ENCODE assay signal across 12 cellular contexts in genomic region chr1:180909005-180909414, GRCh38. TPM values are rescaled to one million over a fixed set of nuclear protein-coding genes. Genes with fewer than 3 reads are reported as not detected.
A peak's percentile ranks its signal among the peaks of the same experiment; 100 is the strongest.
DNase-seq lines count a peak whose midpoint lies in the region; ATAC-seq, FAIRE-seq and TF ChIP-seq lines count a peak whose summit lies in the region.
"Had no signal": no experiment of that assay in that cellular context is flagged by ENCODE, and none has a peak within 500 bp of the region (broad histone marks: within the 10 kb centered on the region; RNA-seq: fewer than 3 reads in every experiment).

No MANE protein-coding gene starts in this region.

- no peak for TF ChIP-seq EP300 in A549 (IDR thresholded peaks at IDR 0.05)

- no peaks in the 10 kb centered on the region for H3K79me2 ChIP-seq in GM23338 (replicated peaks; ENCODE audit: insufficient read depth)

- WGBS in A549 (ENCODE audit: missing lambda C conversion rate): 50% methylated on average over 3 of the region's 3 CpGs
- WGBS in spleen, 5 donors: 60 to 76% (median 73%) methylated on average over 3 of the region's 3 CpGs

- H3K9me2 ChIP-seq in GM23338 (ENCODE audit: insufficient read depth): no peaks in the 10 kb centered on the region

- no peak for TF ChIP-seq POLR2A in A549 (IDR thresholded peaks at IDR 0.05; ENCODE audit: low read length)
- no peak for TF ChIP-seq POLR2A in spleen (IDR thresholded peaks at IDR 0.05)

- peaks cover 27% of the 10 kb centered on the region; the same call in 2 of the 3 replicates for H3K4me1 Mint-ChIP-seq in GM23338

- POLR2A ChIA-PET in A549 (lab: Yijun Ruan, JAX): no interaction called here

- no peak overlapping the region for H3K4me3 Mint-ChIP-seq in GM23338

- H3K9me3 Mint-ChIP-seq in GM23338: no peaks in the 10 kb centered on the region; the same call in 2 of the 3 replicates

- DNase-seq in A549 (ENCODE audit: low read depth in 1 of 2, low spot score in 1 of 2): no peak
- no peak for DNase-seq in GM23338 (ENCODE audit: low spot score)
- no peak for DNase-seq in activated effector memory CD4-positive, alpha-beta T cell treated with Interleukin-2 at 50 U/mL for 16 hours
- no peak for DNase-seq in spleen
- DNase-seq in NCI-H2227 treated with DMSO at 0.1 percent for 48 hours (lab: John Stamatoyannopoulos, UW): no peak
- DNase-seq in NCI-H2171 (lab: John Stamatoyannopoulos, UW): no peak
- DNase-seq: body of pancreas, DMS53, NCI-H187 treated with DMSO at 0.1 percent for 48 hours, T1000 had no signal

- TF ChIP-seq CTCF in A549 (IDR thresholded peaks at IDR 0.05): no peak
- TF ChIP-seq CTCF in GM23338 (conservative IDR thresholded peaks at IDR 0.05; ENCODE audit: low read depth in 2 of 2): no peak
- no peak for TF ChIP-seq CTCF in spleen (IDR thresholded peaks at IDR 0.05 in 8 of 11, conservative IDR thresholded peaks at IDR 0.05 in 3 of 11)

- no peak for TF ChIP-seq RAD21 in A549 (conservative IDR thresholded peaks at IDR 0.05 in 1 of 2, IDR thresholded peaks at IDR 0.05 in 1 of 2)

- ATAC-seq in A549 (no peak), GM18907 (IDR thresholded peaks at IDR 0.05; ENCODE audit: unreplicated experiment) (peak; percentile 39), GM23338 (no peak), HG03378 (IDR thresholded peaks at IDR 0.05; ENCODE audit: unreplicated experiment) (peak; percentile 33)
- ATAC-seq: body of pancreas had no signal

- H4K20me1 ChIP-seq in GM23338 (replicated peaks; ENCODE audit: insufficient read depth): no peaks in the 10 kb centered on the region

- no peak overlapping the region for H3K27ac ChIP-seq in A549
- no peak overlapping the region for H3K27ac ChIP-seq in GM23338 (ENCODE audit: low read depth)
- no peak overlapping the region for H3K27ac ChIP-seq in spleen
- H3K27ac ChIP-seq: body of pancreas had no signal

- H3K4me2 ChIP-seq in A549 (peak overlapping the region; percentile 33; the same call in 1 of the 3 replicates), GM23338 (0 out of 2 replicates have a peak overlapping the region, but pooled peaks have one; percentile 6)

- H3K36me3 ChIP-seq in GM23338 (ENCODE audit: insufficient read depth) (no peaks in the 10 kb centered on the region), spleen (no peaks in the 10 kb centered on the region)

- H3K9me3 ChIP-seq in A549 (no peaks in the 10 kb centered on the region), spleen (no peaks in the 10 kb centered on the region)
- H3K9me3 ChIP-seq: body of pancreas had no signal

- H3K4me1 ChIP-seq in A549: peaks cover 10% of the 10 kb centered on the region; the same call in 2 of the 3 replicates
- peaks cover 6% of the 10 kb centered on the region; the same call in 1 of the 2 replicates for H3K4me1 ChIP-seq in GM23338 (ENCODE audit: insufficient read depth)
- H3K4me1 ChIP-seq in spleen: peaks cover 0 to 32% (median 18%) of the 10 kb centered on the region in 6 donors

- H3K36me3 Mint-ChIP-seq in GM23338 (ENCODE audit: low read depth): no peaks in the 10 kb centered on the region; the same call in 2 of the 3 replicates

- H3K27me3 ChIP-seq in GM23338 (ENCODE audit: insufficient read depth) (peaks cover 23% of the 10 kb centered on the region), spleen (replicated peaks in 1 of 7) (peaks cover 0 to 27% (median 19%) of the 10 kb centered on the region in 7 donors)

- no peak overlapping the region for H3K27ac Mint-ChIP-seq in GM23338

- FAIRE-seq in A549 (lab: Jason Lieb, UNC): no peak

- CTCF ChIA-PET in A549 (lab: Yijun Ruan, JAX): interaction anchor here (0.7 to 2.8 kb wide), 3 partner anchors 14 to 393 kb away, joined by 3 to 7 read pairs (median 7); no protein-coding TSS in a partner anchor

- H3K4me3 ChIP-seq in A549: no peak overlapping the region
- H3K4me3 ChIP-seq in GM23338: no peak overlapping the region
- H3K4me3 ChIP-seq in spleen: no peak overlapping the region
- H3K4me3 ChIP-seq: body of pancreas had no signal

- H2AFZ ChIP-seq in GM23338: no peak overlapping the region

- no peaks in the 10 kb centered on the region for H3F3A ChIP-seq in GM23338 (replicated peaks; ENCODE audit: low read depth)

- intact Hi-C loops in spleen (cut with DNase I; ENCODE audit: low total_unique reads): no loop called here

- peaks cover 12% of the 10 kb centered on the region for H3K27me3 Mint-ChIP-seq in GM23338 (ENCODE audit: insufficient read depth, low read depth, poor library complexity)

TF ChIP-seq in A549, 52 proteins besides CTCF, POLR2A, EP300 and RAD21 (continues in another document):
- TF ChIP-seq FOXS1 (CRISPR knock-in tag; IDR thresholded peaks at IDR 0.05) (no peak), MYC (IDR thresholded peaks at IDR 0.05; ENCODE audit: borderline replicate concordance, low read length) (no peak), CBX8 (IDR thresholded peaks at IDR 0.05) (no peak), HDAC2 (IDR thresholded peaks at IDR 0.05) (no peak), NR3C1 (IDR thresholded peaks at IDR 0.05) (no peak), RARB (CRISPR knock-in tag; IDR thresholded peaks at IDR 0.05) (no peak), ATOH8 (CRISPR knock-in tag; IDR thresholded peaks at IDR 0.05; ENCODE audit: low read depth) (no peak), MAFK (IDR thresholded peaks at IDR 0.05; ENCODE audit: partially characterized antibody) (no peak), FOSL2 (IDR thresholded peaks at IDR 0.05) (no peak), FOSL2 (CRISPR knock-in tag; IDR thresholded peaks at IDR 0.05) (no peak), PBX3 (IDR thresholded peaks at IDR 0.05) (no peak), CEBPB (IDR thresholded peaks at IDR 0.05) (no peak), TFCP2L1 (CRISPR knock-in tag; IDR thresholded peaks at IDR 0.05) (no peak), NPAS2 (CRISPR knock-in tag; IDR thresholded peaks at IDR 0.05; ENCODE audit: borderline replicate concordance) (no peak), EHF (CRISPR knock-in tag; IDR thresholded peaks at IDR 0.05) (no peak)

TF ChIP-seq in GM23338, 12 proteins besides CTCF, POLR2A, EP300 and RAD21 (continues in another document):
- TF ChIP-seq ZNF462 (CRISPR knock-in tag; IDR thresholded peaks at IDR 0.05): no peak

RNA-seq across cellular contexts. Expression of gene KIAA1614, which starts 3.7 kb away (rescaled TPM):
- polyA plus RNA-seq in A549 (2011; rRNA removed) (0.25 and 0.30 TPM in 2 replicates), A549 (2017; fragmentation: RNase III; extraction: RNeasy Plus Mini Kit Qiagen cat#74134 plus additional on column Dnase treatment) (0.53 to 0.84 TPM (median 0.64 TPM) in 3 replicates), GM23338 (2016; fragmentation: Nextera tagmentation; extraction: Ambion mirVana) (0.80 and 1.1 TPM in 2 replicates), spleen (1 to 10 TPM in 1 of 3 donors, under 1 TPM in 2; 0.50 to 2.4 (median 0.85) TPM)
- 0.35 and 0.44 TPM in 2 replicates for polyA plus RNA-seq in A549 (2012; cell fraction: cytosol; rRNA removed)
- 1.1 and 1.5 TPM in 2 replicates for polyA plus RNA-seq in A549 (2012; cell fraction: nucleus; rRNA removed)
- polyA minus RNA-seq in A549 (2011; rRNA and poly(A)+ RNA removed): 0.45 and 0.58 TPM in 2 replicates
- total RNA-seq in GM23338 (2014; rRNA removed; shearing (Covaris generic)): 1.8 and 2.3 TPM in 2 replicates
- 1 to 10 TPM; 2.4 to 7.4 (median 4.8) TPM for total RNA-seq in spleen

Comparison
In these comparisons a context has a peak if more than half of its experiments do, and no peak if none do; other contexts are left out.
1. ATAC-seq: peak in GM18907 (single experiment) and HG03378 (single experiment); none in A549 (0 of 2) and GM23338 (single experiment).